Comparison of ENCODE assay signal across 8 cellular contexts in genomic region chr19:50414850-50415660, GRCh38. TPM values are rescaled to one million over a fixed set of nuclear protein-coding genes. Genes with fewer than 3 reads are reported as not detected.
DNase-seq lines count a peak whose midpoint lies in the region; ATAC-seq, FAIRE-seq and TF ChIP-seq lines count a peak whose summit lies in the region.

No MANE protein-coding gene starts in this region.

- no peaks in the 10 kb centered on the region for H3K9me3 ChIP-seq in IMR-90 (ENCODE audit: control insufficient read depth, insufficient read depth, low read length)

- no TSS peak for BruUV-seq in IMR-90 (replicated peaks; lab: Mats Ljungman, UMichigan)

- CTCF ChIA-PET in IMR-90 (lab: Yijun Ruan, JAX), result no interaction called here

- in situ Hi-C loops in ACHN (cut with HindIII; ENCODE audit: low pct_ligation_motif_present, low pct_unique_long_range_greater_than_20kb, low sequenced_read_pairs), result no loop called here
- in situ Hi-C loops in IMR-90 (cut with MboI; ENCODE audit: low sequenced_read_pairs), result no loop called here

- H2AFZ ChIP-seq in IMR-90 (replicated peaks; ENCODE audit: low read length, poor library complexity), result peak overlapping the region; percentile 41

- no peaks in the 10 kb centered on the region for H3K4me1 ChIP-seq in IMR-90 (ENCODE audit: control insufficient read depth, insufficient read depth, low read length)

- H3K9ac ChIP-seq in IMR-90 (ENCODE audit: low read depth, low read length), result no peak overlapping the region

- H4K20me1 ChIP-seq in IMR-90 (ENCODE audit: insufficient read depth, low read length), result no peaks in the 10 kb centered on the region

- no peak overlapping the region for H2BK120ac ChIP-seq in IMR-90 (ENCODE audit: low read depth, low read length)

- DNase-seq in ACHN (peak; percentile 24), IMR-90 (peak; percentile 54), bronchial epithelial cell (ENCODE audit: low read depth) (peak; percentile 28), kidney epithelial cell (ENCODE audit: low read depth) (no peak)
- DNase-seq in activated CD4-positive, CD25-positive, alpha-beta regulatory T cell (lab: John Stamatoyannopoulos, UW), result peak; percentile 49 to 68 (median 58)
- DNase-seq in stimulated activated CD4-positive, alpha-beta T cell treated with anti-CD3 and anti-CD28 coated beads, Interleukin-4, amount 100 ng/mL, for 48 hours (ENCODE audit: low read depth in 2 of 2), result peak; percentile 71 to 83

- H2BK5ac ChIP-seq in IMR-90 (ENCODE audit: low read depth, low read length, poor library complexity, severe bottlenecking), result no peak overlapping the region

- peak overlapping the region; percentile 28 for H2AK9ac ChIP-seq in IMR-90 (replicated peaks; ENCODE audit: low read depth, low read length, poor library complexity)

- ATAC-seq in GM18909 (IDR thresholded peaks at IDR 0.05; ENCODE audit: poor library complexity, unreplicated experiment), result peak; percentile 7
- peak; percentile 94 for ATAC-seq in IMR-90 (ENCODE audit: low read depth)
- ATAC-seq in HG03460 (IDR thresholded peaks at IDR 0.05; ENCODE audit: unreplicated experiment), result no peak

- no peaks in the 10 kb centered on the region for H3K79me1 ChIP-seq in IMR-90 (ENCODE audit: low read depth in 1 of 2, low read length in 2 of 2)

- H3K18ac ChIP-seq in IMR-90 (ENCODE audit: low read depth, low read length), result no peak overlapping the region

- no peak overlapping the region for H3K4me3 ChIP-seq in IMR-90 (ENCODE audit: insufficient read depth, low read depth, low read length)
- no peak overlapping the region for H3K4me3 ChIP-seq in bronchial epithelial cell (ENCODE audit: low read depth, low read length)
- no peak overlapping the region for H3K4me3 ChIP-seq in kidney epithelial cell (ENCODE audit: low read depth, low read length)

- no peak overlapping the region for H2BK20ac ChIP-seq in IMR-90 (ENCODE audit: low read depth, low read length)

- peaks cover 17% of the 10 kb centered on the region for H3K27me3 ChIP-seq in IMR-90 (ENCODE audit: control insufficient read depth, insufficient read depth, low read length)
- peaks cover 3% of the 10 kb centered on the region for H3K27me3 ChIP-seq in bronchial epithelial cell (ENCODE audit: control insufficient read depth, insufficient read depth, low read length)
- H3K27me3 ChIP-seq in kidney epithelial cell (ENCODE audit: control insufficient read depth, insufficient read depth, low read length), result peaks cover 23% of the 10 kb centered on the region

- POLR2A ChIA-PET in IMR-90 (lab: Charles Lee; ENCODE audit: unreplicated experiment), result no interaction called here

- no peak overlapping the region for H4K8ac ChIP-seq in IMR-90 (ENCODE audit: low read depth in 2 of 2, low read length in 2 of 2)

- intact Hi-C loops in IMR-90 (cut with micrococcal nuclease), result loop anchor here (1.0 to 2.0 kb wide), 2 partner anchors 30 to 47 kb away; partner anchors contain the start of gene POLD1

- TF ChIP-seq CTCF in IMR-90 (conservative IDR thresholded peaks at IDR 0.05; ENCODE audit: low read depth, low read length) (peak; percentile 71), bronchial epithelial cell (IDR thresholded peaks at IDR 0.05; ENCODE audit: insufficient read depth, low read length, severe bottlenecking) (peak; percentile 93), kidney epithelial cell (IDR thresholded peaks at IDR 0.05; ENCODE audit: insufficient read depth, low read length, poor library complexity, severe bottlenecking) (peak; percentile 89)

- no peak overlapping the region for H3K27ac ChIP-seq in IMR-90 (ENCODE audit: insufficient read depth, low read length)

- H2AK5ac ChIP-seq in IMR-90 (ENCODE audit: low read depth, low read length), result no peak overlapping the region

- TF ChIP-seq POLR2A in IMR-90 (IDR thresholded peaks at IDR 0.05; ENCODE audit: low read depth, low read length), result no peak

- no peak overlapping the region for H4K5ac ChIP-seq in IMR-90 (ENCODE audit: low read depth, low read length)

- H3K36me3 ChIP-seq in IMR-90 (ENCODE audit: control insufficient read depth, insufficient read depth, low read length) (peaks cover 2% of the 10 kb centered on the region; the same call in 1 of the 2 replicates), bronchial epithelial cell (ENCODE audit: control insufficient read depth, insufficient read depth, low read length) (no peaks in the 10 kb centered on the region), kidney epithelial cell (ENCODE audit: control insufficient read depth, insufficient read depth, low read length) (no peaks in the 10 kb centered on the region)

- H3K23ac ChIP-seq in IMR-90 (ENCODE audit: low read depth, low read length), result no peak overlapping the region

- no peak overlapping the region for H3K4ac ChIP-seq in IMR-90 (ENCODE audit: low read depth, low read length)

- TF ChIP-seq RAD21 in IMR-90 (IDR thresholded peaks at IDR 0.05; ENCODE audit: low read length), result peak; percentile 61

- FAIRE-seq in bronchial epithelial cell (lab: Jason Lieb, UNC), result no peak

- no peak overlapping the region for H3K14ac ChIP-seq in IMR-90 (replicated peaks; ENCODE audit: low read depth, low read length)

- H3K56ac ChIP-seq in IMR-90 (ENCODE audit: extremely low read depth, insufficient read depth, low read length), result no peak overlapping the region

- dilution Hi-C loops in IMR-90 (cut with HindIII; ENCODE audit: low sequenced_read_pairs, unreplicated experiment), result no loop called here

- H3K4me2 ChIP-seq in IMR-90 (ENCODE audit: low read depth, low read length), result no peak overlapping the region

- no peak overlapping the region for H2BK15ac ChIP-seq in IMR-90 (ENCODE audit: low read depth, low read length)

- H3K9me1 ChIP-seq in IMR-90 (ENCODE audit: insufficient read depth, low read length), result no peaks in the 10 kb centered on the region

- H4K91ac ChIP-seq in IMR-90 (ENCODE audit: insufficient read depth, low read depth, low read length), result no peak overlapping the region

- WGBS in IMR-90 (ENCODE audit: extremely low coverage in 2 of 2, insufficient read length in 1 of 2), 2 experiments, result 51% methylated on average over 19 of the region's 39 CpGs; no CpG with 5 or more reads in 1 of the 2 experiments

TF ChIP-seq in IMR-90, 13 proteins besides CTCF, POLR2A, EP300 and RAD21:
- TF ChIP-seq RCOR1 (IDR thresholded peaks at IDR 0.05; ENCODE audit: insufficient replicate concordance, low read length), result no peak
- no peak for TF ChIP-seq RFX5 (IDR thresholded peaks at IDR 0.05; ENCODE audit: low read depth, low read length)
- TF ChIP-seq ELK1 (IDR thresholded peaks at IDR 0.05; ENCODE audit: borderline replicate concordance, low read depth, low read length), result no peak
- no peak for TF ChIP-seq NFE2L2 (IDR thresholded peaks at IDR 0.05; ENCODE audit: low read depth, low read length)
- TF ChIP-seq MAZ (IDR thresholded peaks at IDR 0.05; ENCODE audit: borderline replicate concordance, low read depth, low read length), result peak; percentile 34; the same call in 1 of the 2 replicates
- no peak for TF ChIP-seq BHLHE40 (IDR thresholded peaks at IDR 0.05; ENCODE audit: low read depth, low read length)
- TF ChIP-seq SMC3 (IDR thresholded peaks at IDR 0.05; ENCODE audit: low read depth, low read length), result peak; percentile 68

RNA-seq across cellular contexts. Expression of gene SPIB, which starts 3.7 kb away (rescaled TPM):
- total RNA-seq in IMR-90 (2012; rRNA removed), result not detected in 2 replicates
- polyA plus RNA-seq in IMR-90 (2012; rRNA removed), result not detected in 2 replicates
- not detected in 2 replicates for polyA plus RNA-seq in IMR-90 (2012; cell fraction: cytosol; rRNA removed)
- not detected in 2 replicates for polyA plus RNA-seq in IMR-90 (2012; cell fraction: nucleus; rRNA removed; ENCODE audit: low replicate concordance)
- total RNA-seq in bronchial epithelial cell, result not detected in 2 replicates
- total RNA-seq in kidney epithelial cell, result not detected in 2 replicates

RNA-seq across cellular contexts. Expression of gene MYBPC2, which starts 17.6 kb away (rescaled TPM):
- total RNA-seq in IMR-90 (2012; rRNA removed), result not detected in 2 replicates
- polyA plus RNA-seq in IMR-90 (2012; rRNA removed), result not detected in 2 replicates
- 0.01 TPM in 1 of 2 replicates, not detected in the other for polyA plus RNA-seq in IMR-90 (2012; cell fraction: cytosol; rRNA removed)
- 0.01 TPM in 1 of 2 replicates, not detected in the other for polyA plus RNA-seq in IMR-90 (2012; cell fraction: nucleus; rRNA removed; ENCODE audit: low replicate concordance)
- total RNA-seq in bronchial epithelial cell, result not detected in 2 replicates
- 0.21 TPM in 1 of 2 replicates, not detected in the other for total RNA-seq in kidney epithelial cell

RNA-seq across cellular contexts. Expression of gene POLD1, which starts 30.9 kb away (rescaled TPM):
- total RNA-seq in IMR-90 (2012; rRNA removed) (13.1 and 13.8 TPM in 2 replicates), bronchial epithelial cell (22.5 and 28.4 TPM in 2 replicates), kidney epithelial cell (25.5 and 30.3 TPM in 2 replicates)
- 28.9 and 40.2 TPM in 2 replicates for polyA plus RNA-seq in IMR-90 (2012; rRNA removed)
- 15.6 and 24.5 TPM in 2 replicates for polyA plus RNA-seq in IMR-90 (2012; cell fraction: cytosol; rRNA removed)
- polyA plus RNA-seq in IMR-90 (2012; cell fraction: nucleus; rRNA removed; ENCODE audit: low replicate concordance), result 76.5 and 228 TPM in 2 replicates

RNA-seq across cellular contexts. Expression of gene NR1H2, which starts 38.8 kb away (rescaled TPM):
- total RNA-seq in IMR-90 (2012; rRNA removed), result 34.7 and 37.8 TPM in 2 replicates
- polyA plus RNA-seq in IMR-90 (2012; rRNA removed), result 48.4 and 51.5 TPM in 2 replicates
- 26.9 and 67.7 TPM in 2 replicates for polyA plus RNA-seq in IMR-90 (2012; cell fraction: cytosol; rRNA removed)
- 79.8 and 151 TPM in 2 replicates for polyA plus RNA-seq in IMR-90 (2012; cell fraction: nucleus; rRNA removed; ENCODE audit: low replicate concordance)
- total RNA-seq in bronchial epithelial cell, result 44.2 and 71.9 TPM in 2 replicates
- total RNA-seq in kidney epithelial cell, result 73.4 and 86.5 TPM in 2 replicates

RNA-seq across cellular contexts. Expression of gene NAPSA, which starts 49.6 kb away (rescaled TPM):
- not detected in 2 replicates for total RNA-seq in IMR-90 (2012; rRNA removed)
- 0.24 and 0.39 TPM in 2 replicates for polyA plus RNA-seq in IMR-90 (2012; rRNA removed)
- polyA plus RNA-seq in IMR-90 (2012; cell fraction: cytosol; rRNA removed), result 0.15 and 0.39 TPM in 2 replicates
- 2.5 and 2.7 TPM in 2 replicates for polyA plus RNA-seq in IMR-90 (2012; cell fraction: nucleus; rRNA removed; ENCODE audit: low replicate concordance)
- total RNA-seq in bronchial epithelial cell, result 0.26 TPM in 2 replicates
- 1.7 and 1.8 TPM in 2 replicates for total RNA-seq in kidney epithelial cell
